In the genomic region with DNA sequence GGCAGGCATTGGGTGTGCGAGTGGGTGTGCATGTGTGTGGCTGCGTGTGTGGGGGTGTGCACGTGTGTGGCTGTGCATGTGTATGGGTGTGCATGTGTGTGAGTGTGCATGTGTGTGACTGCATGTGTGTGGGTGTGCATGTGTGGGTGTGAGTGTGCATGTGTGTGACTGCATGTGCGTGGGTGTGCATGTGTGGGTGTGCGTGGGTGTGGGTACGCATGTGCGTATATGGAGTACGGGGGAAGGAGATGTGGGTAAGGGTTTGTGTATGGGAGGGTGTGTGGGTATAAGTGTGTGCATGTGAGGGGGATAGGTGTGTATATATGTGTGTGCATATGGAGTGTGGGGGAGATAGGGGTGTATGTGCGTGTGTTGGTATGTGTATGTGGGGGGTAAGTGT, we compare ENCODE assay signal across 15 cellular contexts.
"Had no signal": no experiment of that assay in that cellular context is flagged by ENCODE, and none has a peak within 500 bp of the region (broad histone marks: within the 10 kb centered on the region; RNA-seq: fewer than 3 reads in every experiment).

No MANE protein-coding gene starts in this region.

- H3K36me3 ChIP-seq: brain microvascular endothelial cell, ovary, tibial artery had no signal

- H3K4me3 ChIP-seq: ovary, tibial artery had no signal

- ATAC-seq: activated naive CD4-positive, alpha-beta T cell treated with anti-CD3 and anti-CD28 coated beads, Interleukin-2, amount 50 U/mL, for 72 hours; foreskin keratinocyte had no signal

- DNase-seq: activated B cell treated with CpG ODN at 0.5 μM for 24 hours; activated effector memory CD4-positive, alpha-beta T cell treated with Interleukin-2 at 50 U/mL for 16 hours; activated T-cell treated with anti-CD3 and anti-CD28 coated beads for 4 hours; anterior cingulate cortex; brain microvascular endothelial cell; effector CD8-positive, alpha-beta T cell; foreskin keratinocyte; glutamatergic neuron; hypothalamus; kidney glomerular epithelial cell; ovary; stimulated activated CD4-positive, alpha-beta T cell treated with anti-CD3 and anti-CD28 coated beads, Interleukin-1b, Interleukin-23, amount 100 ng/mL, for 48 hours; SW 1271 had no signal

- H3K27ac ChIP-seq: brain microvascular endothelial cell, foreskin keratinocyte, ovary, tibial artery had no signal

- H3K9me3 ChIP-seq: ovary, tibial artery had no signal

- H3K27me3 ChIP-seq: brain microvascular endothelial cell, foreskin keratinocyte, ovary, tibial artery had no signal

- H3K4me1 ChIP-seq: foreskin keratinocyte, tibial artery had no signal
